In genomic region chr6:161373905-161374451, GRCh38 we compare ENCODE assay signal across 1 cellular context.
TF ChIP-seq lines count a peak whose summit lies in the region.

No MANE protein-coding gene starts in this region.

TF ChIP-seq in K562, 482 proteins besides CTCF, POLR2A, EP300 and RAD21 (continued from another document and continues in another):
- no peak for TF ChIP-seq CREB3 (tag; conservative IDR thresholded peaks at IDR 0.05; ENCODE audit: low read depth)
- TF ChIP-seq LCOR (CRISPR knock-in tag; IDR thresholded peaks at IDR 0.05): no peak
- no peak for TF ChIP-seq CHD7 (IDR thresholded peaks at IDR 0.05; ENCODE audit: low read depth, low read length)
- no peak for TF ChIP-seq TCF3 (CRISPR knock-in tag; IDR thresholded peaks at IDR 0.05)
- TF ChIP-seq CHAMP1 (IDR thresholded peaks at IDR 0.05): no peak
- TF ChIP-seq CBFB (CRISPR knock-in tag; IDR thresholded peaks at IDR 0.05): no peak
- TF ChIP-seq CHCHD3 (CRISPR knock-in tag; IDR thresholded peaks at IDR 0.05): no peak
- no peak for TF ChIP-seq ZNF77 (CRISPR knock-in tag; IDR thresholded peaks at IDR 0.05)
- TF ChIP-seq POLR3A (IDR thresholded peaks at IDR 0.05; ENCODE audit: borderline replicate concordance, extremely low read depth, insufficient read depth, insufficient read length): no peak
- no peak for TF ChIP-seq NFIX (CRISPR knock-in tag; IDR thresholded peaks at IDR 0.05; ENCODE audit: low read depth)
- TF ChIP-seq SAFB2 (IDR thresholded peaks at IDR 0.05; ENCODE audit: borderline replicate concordance, low read depth, low read length, severe bottlenecking): no peak
- peak; percentile 13; the same call in 1 of the 2 replicates for TF ChIP-seq ZNF316 (IDR thresholded peaks at IDR 0.05)
- no peak for TF ChIP-seq ZBTB12 (CRISPR knock-in tag; IDR thresholded peaks at IDR 0.05)
- no peak for TF ChIP-seq NFRKB (IDR thresholded peaks at IDR 0.05; ENCODE audit: low read depth)
- TF ChIP-seq RBM25 (IDR thresholded peaks at IDR 0.05; ENCODE audit: low read depth, low read length, severe bottlenecking): no peak
- TF ChIP-seq ZBED1 (IDR thresholded peaks at IDR 0.05): no peak
- TF ChIP-seq POLR2B (IDR thresholded peaks at IDR 0.05; ENCODE audit: low read depth, partially characterized antibody): no peak
- TF ChIP-seq ZFP1 (CRISPR knock-in tag; IDR thresholded peaks at IDR 0.05): no peak
- no peak for TF ChIP-seq ZNF146 (CRISPR knock-in tag; IDR thresholded peaks at IDR 0.05; ENCODE audit: unreplicated experiment)
- no peak for TF ChIP-seq ETS2 (tag; IDR thresholded peaks at IDR 0.05; ENCODE audit: borderline replicate concordance, poor library complexity, severe bottlenecking)
- no peak for TF ChIP-seq ZNF445 (CRISPR knock-in tag; IDR thresholded peaks at IDR 0.05; ENCODE audit: low read depth)
- no peak for TF ChIP-seq SP2 (IDR thresholded peaks at IDR 0.05; ENCODE audit: extremely low read depth, low read depth, low read length, poor library complexity, severe bottlenecking)
- TF ChIP-seq PCBP2 (IDR thresholded peaks at IDR 0.05; ENCODE audit: low read depth, low read length, poor library complexity, severe bottlenecking): no peak
- TF ChIP-seq ZNF780A (CRISPR knock-in tag; IDR thresholded peaks at IDR 0.05): no peak
- TF ChIP-seq E4F1 (CRISPR knock-in tag; IDR thresholded peaks at IDR 0.05; ENCODE audit: borderline replicate concordance): no peak
- TF ChIP-seq ATF2 (CRISPR knock-in tag; IDR thresholded peaks at IDR 0.05): no peak
- TF ChIP-seq TCFL5 (CRISPR knock-in tag; conservative IDR thresholded peaks at IDR 0.05): no peak
- TF ChIP-seq NEUROD1 (IDR thresholded peaks at IDR 0.05; ENCODE audit: borderline replicate concordance, low read depth, low read length, partially characterized antibody): no peak
- TF ChIP-seq ZNF12 (CRISPR knock-in tag; IDR thresholded peaks at IDR 0.05): no peak
- TF ChIP-seq HOXB6 (CRISPR knock-in tag; IDR thresholded peaks at IDR 0.05; ENCODE audit: borderline replicate concordance): no peak
- TF ChIP-seq TOE1 (IDR thresholded peaks at IDR 0.05; ENCODE audit: borderline replicate concordance): no peak; the same call in 1 of the 2 replicates
- no peak for TF ChIP-seq TOE1 (CRISPR knock-in tag; IDR thresholded peaks at IDR 0.05; ENCODE audit: borderline replicate concordance, low read depth)
- no peak for TF ChIP-seq ZNF431 (CRISPR knock-in tag; IDR thresholded peaks at IDR 0.05)
- no peak for TF ChIP-seq THAP7 (CRISPR knock-in tag; IDR thresholded peaks at IDR 0.05)
- TF ChIP-seq MXD1 (CRISPR knock-in tag; IDR thresholded peaks at IDR 0.05; ENCODE audit: borderline replicate concordance, poor library complexity, severe bottlenecking): no peak
- TF ChIP-seq SMAD2 (IDR thresholded peaks at IDR 0.05; ENCODE audit: low read depth, low read length): no peak
- TF ChIP-seq FOS (IDR thresholded peaks at IDR 0.05; ENCODE audit: extremely low read depth, insufficient read length): no peak
- no peak for TF ChIP-seq TAF1 (IDR thresholded peaks at IDR 0.05; ENCODE audit: control insufficient read depth, extremely low read depth, insufficient read depth, low read length, severe bottlenecking)
- no peak for TF ChIP-seq NFIC (IDR thresholded peaks at IDR 0.05)
- TF ChIP-seq POLR3G (IDR thresholded peaks at IDR 0.05; ENCODE audit: extremely low read depth, insufficient read length, insufficient replicate concordance): no peak
- no peak for TF ChIP-seq MYNN (IDR thresholded peaks at IDR 0.05)
- TF ChIP-seq MYNN (CRISPR knock-in tag; IDR thresholded peaks at IDR 0.05): no peak
- no peak for TF ChIP-seq CAMTA2 (CRISPR knock-in tag; conservative IDR thresholded peaks at IDR 0.05)
- TF ChIP-seq TCF7 (IDR thresholded peaks at IDR 0.05; ENCODE audit: borderline replicate concordance): no peak
- TF ChIP-seq PPARD (CRISPR knock-in tag; IDR thresholded peaks at IDR 0.05): no peak
- TF ChIP-seq SP1 (CRISPR knock-in tag; IDR thresholded peaks at IDR 0.05): no peak
- TF ChIP-seq SMAD1 (IDR thresholded peaks at IDR 0.05; ENCODE audit: low read depth, low read length, partially characterized antibody): no peak
